18 cellular contexts compared by ENCODE assay signal in the genomic region with DNA sequence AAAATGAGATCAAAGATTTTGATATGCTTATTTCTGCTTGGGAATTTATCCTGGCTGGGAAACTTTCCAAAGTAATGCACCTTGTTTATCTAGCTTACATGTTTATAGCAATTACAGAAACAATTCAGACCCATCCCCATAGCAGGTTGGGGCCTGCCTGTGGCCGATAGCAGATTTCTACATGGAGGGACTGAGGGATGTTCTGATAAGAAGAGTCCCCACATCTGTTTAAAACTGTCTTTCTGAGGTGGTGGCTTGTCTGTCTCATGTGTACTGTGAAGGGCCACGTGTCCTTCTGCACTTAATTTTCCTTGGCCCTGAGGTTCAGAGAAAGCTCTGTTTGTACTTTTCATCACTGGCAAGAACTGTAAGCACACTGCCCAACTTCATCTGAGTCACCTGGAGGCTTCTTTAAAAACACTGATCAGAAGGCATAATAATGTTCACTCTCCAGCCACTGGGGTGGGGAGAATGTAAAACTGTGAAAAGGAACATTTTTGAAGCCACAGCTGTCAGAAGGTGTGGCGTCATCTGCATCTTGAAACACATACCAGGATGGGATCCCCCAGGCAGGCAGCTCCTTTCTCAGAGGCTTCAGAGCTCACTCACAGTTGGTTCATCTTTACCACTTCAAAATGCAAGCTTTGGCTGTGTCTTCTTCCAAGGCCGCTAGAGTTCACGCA.
DNase-seq lines count a peak whose midpoint lies in the region; ATAC-seq and TF ChIP-seq lines count a peak whose summit lies in the region.
"Had no signal": no experiment of that assay in that cellular context is flagged by ENCODE, and none has a peak within 500 bp of the region (broad histone marks: within the 10 kb centered on the region; RNA-seq: fewer than 3 reads in every experiment).

No MANE protein-coding gene starts in this region.

- H3K36me3 Mint-ChIP-seq in stimulated activated effector memory CD8-positive, alpha-beta T cell treated with anti-CD3 and anti-CD28 coated beads, Interleukin-12 subunit alpha, Interleukin-12 subunit beta, amount 100 ng/mL, for 72 hours: no peaks in the 10 kb centered on the region
- H3K36me3 Mint-ChIP-seq: immature natural killer cell; stimulated activated naive B cell treated with anti-CD40 and anti-IgM and Interleukin-4, amounts not matched to agents 10 μg/mL and 1 μg/mL and 100 μg/mL, for 72 hours had no signal

- no peaks in the 10 kb centered on the region for H3K4me1 Mint-ChIP-seq in stimulated activated effector memory CD8-positive, alpha-beta T cell treated with anti-CD3 and anti-CD28 coated beads, Interleukin-12 subunit alpha, Interleukin-12 subunit beta, amount 100 ng/mL, for 72 hours
- H3K4me1 Mint-ChIP-seq: immature natural killer cell; stimulated activated naive B cell treated with anti-CD40 and anti-IgM and Interleukin-4, amounts not matched to agents 10 μg/mL and 1 μg/mL and 100 μg/mL, for 72 hours had no signal

- H3K9me3 Mint-ChIP-seq in stimulated activated effector memory CD8-positive, alpha-beta T cell treated with anti-CD3 and anti-CD28 coated beads, Interleukin-12 subunit alpha, Interleukin-12 subunit beta, amount 100 ng/mL, for 72 hours: no peaks in the 10 kb centered on the region
- H3K9me3 Mint-ChIP-seq: immature natural killer cell; stimulated activated naive B cell treated with anti-CD40 and anti-IgM and Interleukin-4, amounts not matched to agents 10 μg/mL and 1 μg/mL and 100 μg/mL, for 72 hours had no signal

- no peaks in the 10 kb centered on the region for H3K9me3 ChIP-seq in tibial artery
- H3K9me3 ChIP-seq: BE2C, Caco-2, left lung, tibial nerve had no signal

- H3K4me3 ChIP-seq in LNCaP clone FGC (ENCODE audit: low read depth, low read length): no peak overlapping the region
- no peak overlapping the region for H3K4me3 ChIP-seq in tibial artery
- H3K4me3 ChIP-seq: left lung, skin epidermis, tibial nerve had no signal

- no peak overlapping the region for H3K27ac ChIP-seq in foreskin keratinocyte
- peak overlapping the region in 1 of 2 donors; percentile 26 for H3K27ac ChIP-seq in tibial artery
- H3K27ac ChIP-seq: left lung had no signal

- H3K4me3 Mint-ChIP-seq in stimulated activated effector memory CD8-positive, alpha-beta T cell treated with anti-CD3 and anti-CD28 coated beads, Interleukin-12 subunit alpha, Interleukin-12 subunit beta, amount 100 ng/mL, for 72 hours: no peak overlapping the region
- H3K4me3 Mint-ChIP-seq: immature natural killer cell; stimulated activated naive B cell treated with anti-CD40 and anti-IgM and Interleukin-4, amounts not matched to agents 10 μg/mL and 1 μg/mL and 100 μg/mL, for 72 hours had no signal

- H3K27ac Mint-ChIP-seq in stimulated activated effector memory CD8-positive, alpha-beta T cell treated with anti-CD3 and anti-CD28 coated beads, Interleukin-12 subunit alpha, Interleukin-12 subunit beta, amount 100 ng/mL, for 72 hours: no peak overlapping the region
- H3K27ac Mint-ChIP-seq: immature natural killer cell; stimulated activated naive B cell treated with anti-CD40 and anti-IgM and Interleukin-4, amounts not matched to agents 10 μg/mL and 1 μg/mL and 100 μg/mL, for 72 hours had no signal

- peaks cover 36 to 61% (median 59%) of the 10 kb centered on the region in 3 donors for H3K36me3 ChIP-seq in tibial artery
- H3K36me3 ChIP-seq: left lung had no signal

- DNase-seq in activated CD4-positive, alpha-beta T cell treated with anti-CD3 and anti-CD28 coated beads for 48 hours: peak; percentile 22
- DNase-seq in activated CD4-positive, alpha-beta T cell treated with anti-CD3 and anti-CD28 coated beads for 1 hour: no peak
- DNase-seq in LNCaP clone FGC (ENCODE audit: low read depth) (peak; percentile 40), foreskin keratinocyte (peak; percentile 31 to 51), tibial artery (no peak)
- no peak for DNase-seq in stimulated activated effector memory CD8-positive, alpha-beta T cell treated with anti-CD3 and anti-CD28 coated beads, Interleukin-12 subunit alpha, Interleukin-12 subunit beta, amount 100 ng/mL, for 72 hours (ENCODE audit: low spot score in 2 of 2)
- DNase-seq: BE2C; Caco-2; cortex of kidney; immature natural killer cell; left lung; NCI-H1092; NCI-H187 treated with DMSO at 0.1 percent for 48 hours; stimulated activated naive B cell treated with anti-CD40 and anti-IgM and Interleukin-4, amounts not matched to agents 10 μg/mL and 1 μg/mL and 100 μg/mL, for 72 hours had no signal

- H3K27me3 ChIP-seq in foreskin keratinocyte (no peaks in the 10 kb centered on the region), tibial artery (no peaks in the 10 kb centered on the region)
- H3K27me3 ChIP-seq: BE2C, tibial nerve had no signal

- H3K4me1 ChIP-seq in foreskin keratinocyte: peaks cover 11% of the 10 kb centered on the region
- peaks cover 0 to 85% (median 39%) of the 10 kb centered on the region in 4 donors for H3K4me1 ChIP-seq in tibial artery
- H3K4me1 ChIP-seq: Caco-2, left lung had no signal

- TF ChIP-seq CTCF in LNCaP clone FGC (IDR thresholded peaks at IDR 0.05; ENCODE audit: control insufficient read depth, extremely low read depth, insufficient read depth): no peak
- TF ChIP-seq CTCF in foreskin keratinocyte (conservative IDR thresholded peaks at IDR 0.05): no peak
- no peak for TF ChIP-seq CTCF in tibial artery (IDR thresholded peaks at IDR 0.05)

- peak; percentile 74 for ATAC-seq in foreskin keratinocyte
- peak; percentile 32 for ATAC-seq in stimulated activated effector memory CD8-positive, alpha-beta T cell treated with anti-CD3 and anti-CD28 coated beads, Interleukin-12 subunit alpha, Interleukin-12 subunit beta, amount 100 ng/mL, for 72 hours
- ATAC-seq in GM21576 (IDR thresholded peaks at IDR 0.05; ENCODE audit: unreplicated experiment): no peak
- no peak for ATAC-seq in HG03159 (IDR thresholded peaks at IDR 0.05; ENCODE audit: unreplicated experiment)
- ATAC-seq: left lung; stimulated activated naive B cell treated with anti-CD40 and anti-IgM and Interleukin-4, amounts not matched to agents 10 μg/mL and 1 μg/mL and 100 μg/mL, for 72 hours had no signal

- intact Hi-C loops in tibial artery (cut with DNase I; ENCODE audit: low total_unique reads): no loop called here

Comparison
In these comparisons a context has a peak if more than half of its experiments do, and no peak if none do; other contexts are left out.
1. DNase-seq: peak in activated CD4-positive, alpha-beta T cell treated with anti-CD3 and anti-CD28 coated beads for 48 hours (single experiment), LNCaP clone FGC (single experiment) and foreskin keratinocyte (2 of 2); none in activated CD4-positive, alpha-beta T cell treated with anti-CD3 and anti-CD28 coated beads for 1 hour (single experiment), stimulated activated effector memory CD8-positive, alpha-beta T cell treated with anti-CD3 and anti-CD28 coated beads, Interleukin-12 subunit alpha, Interleukin-12 subunit beta, amount 100 ng/mL, for 72 hours (0 of 2) and tibial artery (0 of 2).
2. ATAC-seq: peak in foreskin keratinocyte (single experiment) and stimulated activated effector memory CD8-positive, alpha-beta T cell treated with anti-CD3 and anti-CD28 coated beads, Interleukin-12 subunit alpha, Interleukin-12 subunit beta, amount 100 ng/mL, for 72 hours (single experiment); none in GM21576 (single experiment) and HG03159 (single experiment).